Comparison of ENCODE assay signal across 1 cellular context in the genomic region with DNA sequence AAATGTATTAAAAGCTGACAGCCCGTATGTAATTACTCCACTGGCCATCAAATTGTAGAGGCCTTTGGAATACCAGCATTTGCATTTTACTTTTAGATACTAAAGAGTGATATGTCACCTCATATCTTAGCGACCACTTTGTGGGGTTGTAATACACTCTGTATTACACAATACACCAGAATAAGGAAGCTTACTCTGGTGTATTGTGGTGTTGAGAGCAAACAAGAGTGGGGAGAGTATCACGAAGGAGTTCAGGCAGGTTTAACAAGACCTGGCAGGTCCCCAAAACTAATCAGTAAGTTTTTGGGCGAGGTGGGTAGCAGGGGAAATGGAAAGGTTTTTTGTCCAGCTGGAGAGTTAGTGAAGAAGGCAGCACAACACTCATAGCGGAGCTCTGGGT.
TF ChIP-seq lines count a peak whose summit lies in the region.

No MANE protein-coding gene starts in this region.

TF ChIP-seq in GM12878, 131 proteins besides CTCF, POLR2A, EP300 and RAD21:
- TF ChIP-seq DPF2 (IDR thresholded peaks at IDR 0.05) (no peak), STAT3 (IDR thresholded peaks at IDR 0.05; ENCODE audit: low read depth, low read length) (no peak), PAX8 (IDR thresholded peaks at IDR 0.05) (no peak), ZSCAN29 (IDR thresholded peaks at IDR 0.05) (no peak), BCL11A (IDR thresholded peaks at IDR 0.05; ENCODE audit: low read depth, low read length) (no peak), GABPA (IDR thresholded peaks at IDR 0.05; ENCODE audit: low read depth) (no peak), KAT2A (conservative IDR thresholded peaks at IDR 0.05; ENCODE audit: control insufficient read depth, low read depth, low read length) (no peak), ZNF24 (IDR thresholded peaks at IDR 0.05) (no peak), MTA3 (IDR thresholded peaks at IDR 0.05; ENCODE audit: borderline replicate concordance, low read length) (no peak), MYC (IDR thresholded peaks at IDR 0.05; ENCODE audit: insufficient read depth, insufficient read length, insufficient replicate concordance, low read length, severe bottlenecking) (no peak), YY1 (IDR thresholded peaks at IDR 0.05; ENCODE audit: low read depth, low read length) (no peak), NR2C1 (IDR thresholded peaks at IDR 0.05) (no peak), BRCA1 (IDR thresholded peaks at IDR 0.05; ENCODE audit: low read depth, low read length) (no peak), SMAD5 (IDR thresholded peaks at IDR 0.05; ENCODE audit: low read depth) (no peak), PAX5 (IDR thresholded peaks at IDR 0.05; ENCODE audit: borderline replicate concordance, low read depth, low read length) (no peak), TBL1XR1 (IDR thresholded peaks at IDR 0.05; ENCODE audit: low read depth, low read length) (no peak), SUZ12 (IDR thresholded peaks at IDR 0.05; ENCODE audit: unreplicated experiment) (no peak)
- TF ChIP-seq, protein P1, sequence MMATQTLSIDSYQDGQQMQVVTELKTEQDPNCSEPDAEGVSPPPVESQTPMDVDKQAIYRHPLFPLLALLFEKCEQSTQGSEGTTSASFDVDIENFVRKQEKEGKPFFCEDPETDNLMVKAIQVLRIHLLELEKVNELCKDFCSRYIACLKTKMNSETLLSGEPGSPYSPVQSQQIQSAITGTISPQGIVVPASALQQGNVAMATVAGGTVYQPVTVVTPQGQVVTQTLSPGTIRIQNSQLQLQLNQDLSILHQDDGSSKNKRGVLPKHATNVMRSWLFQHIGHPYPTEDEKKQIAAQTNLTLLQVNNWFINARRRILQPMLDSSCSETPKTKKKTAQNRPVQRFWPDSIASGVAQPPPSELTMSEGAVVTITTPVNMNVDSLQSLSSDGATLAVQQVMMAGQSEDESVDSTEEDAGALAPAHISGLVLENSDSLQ (IDR thresholded peaks at IDR 0.05): no peak
- TF ChIP-seq, protein P2, sequence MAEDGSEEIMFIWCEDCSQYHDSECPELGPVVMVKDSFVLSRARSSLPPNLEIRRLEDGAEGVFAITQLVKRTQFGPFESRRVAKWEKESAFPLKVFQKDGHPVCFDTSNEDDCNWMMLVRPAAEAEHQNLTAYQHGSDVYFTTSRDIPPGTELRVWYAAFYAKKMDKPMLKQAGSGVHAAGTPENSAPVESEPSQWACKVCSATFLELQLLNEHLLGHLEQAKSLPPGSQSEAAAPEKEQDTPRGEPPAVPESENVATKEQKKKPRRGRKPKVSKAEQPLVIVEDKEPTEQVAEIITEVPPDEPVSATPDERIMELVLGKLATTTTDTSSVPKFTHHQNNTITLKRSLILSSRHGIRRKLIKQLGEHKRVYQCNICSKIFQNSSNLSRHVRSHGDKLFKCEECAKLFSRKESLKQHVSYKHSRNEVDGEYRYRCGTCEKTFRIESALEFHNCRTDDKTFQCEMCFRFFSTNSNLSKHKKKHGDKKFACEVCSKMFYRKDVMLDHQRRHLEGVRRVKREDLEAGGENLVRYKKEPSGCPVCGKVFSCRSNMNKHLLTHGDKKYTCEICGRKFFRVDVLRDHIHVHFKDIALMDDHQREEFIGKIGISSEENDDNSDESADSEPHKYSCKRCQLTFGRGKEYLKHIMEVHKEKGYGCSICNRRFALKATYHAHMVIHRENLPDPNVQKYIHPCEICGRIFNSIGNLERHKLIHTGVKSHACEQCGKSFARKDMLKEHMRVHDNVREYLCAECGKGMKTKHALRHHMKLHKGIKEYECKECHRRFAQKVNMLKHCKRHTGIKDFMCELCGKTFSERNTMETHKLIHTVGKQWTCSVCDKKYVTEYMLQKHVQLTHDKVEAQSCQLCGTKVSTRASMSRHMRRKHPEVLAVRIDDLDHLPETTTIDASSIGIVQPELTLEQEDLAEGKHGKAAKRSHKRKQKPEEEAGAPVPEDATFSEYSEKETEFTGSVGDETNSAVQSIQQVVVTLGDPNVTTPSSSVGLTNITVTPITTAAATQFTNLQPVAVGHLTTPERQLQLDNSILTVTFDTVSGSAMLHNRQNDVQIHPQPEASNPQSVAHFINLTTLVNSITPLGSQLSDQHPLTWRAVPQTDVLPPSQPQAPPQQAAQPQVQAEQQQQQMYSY (CRISPR knock-in tag; IDR thresholded peaks at IDR 0.05): no peak
- TF ChIP-seq, protein P3, sequence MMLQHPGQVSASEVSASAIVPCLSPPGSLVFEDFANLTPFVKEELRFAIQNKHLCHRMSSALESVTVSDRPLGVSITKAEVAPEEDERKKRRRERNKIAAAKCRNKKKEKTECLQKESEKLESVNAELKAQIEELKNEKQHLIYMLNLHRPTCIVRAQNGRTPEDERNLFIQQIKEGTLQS (IDR thresholded peaks at IDR 0.05; ENCODE audit: borderline replicate concordance, extremely low read depth, low read depth, low read length): no peak
